Comparison of ENCODE assay signal across 14 cellular contexts in genomic region chr1:93635614-93636543, GRCh38. TPM values are rescaled to one million over a fixed set of nuclear protein-coding genes. Genes with fewer than 3 reads are reported as not detected.
DNase-seq lines count a peak whose midpoint lies in the region; ATAC-seq and TF ChIP-seq lines count a peak whose summit lies in the region.
"Had no signal": no experiment of that assay in that cellular context is flagged by ENCODE, and none has a peak within 500 bp of the region (broad histone marks: within the 10 kb centered on the region; RNA-seq: fewer than 3 reads in every experiment).

No MANE protein-coding gene starts in this region.

- H3K4me2 ChIP-seq in neural progenitor cell = peak overlapping the region; percentile 78

- H3K36me3 ChIP-seq in right atrium auricular region (no peaks in the 10 kb centered on the region), neural progenitor cell (no peaks in the 10 kb centered on the region)
- H3K36me3 ChIP-seq: transverse colon had no signal

- H3K27me3 Mint-ChIP-seq in neural progenitor cell (ENCODE audit: insufficient read depth, low read depth) = peaks cover 7% of the 10 kb centered on the region
- H3K27me3 Mint-ChIP-seq: B cell; natural killer cell treated with Interleukin-12 subunit alpha and Interleukin-12 subunit beta and Interleukin-15 and Interleukin-18, amount 100 ng/mL, for 72 hours had no signal

- H3K9me3 ChIP-seq in right atrium auricular region = no peaks in the 10 kb centered on the region
- H3K9me3 ChIP-seq in neural progenitor cell (ENCODE audit: low read depth) = no peaks in the 10 kb centered on the region
- H3K9me3 ChIP-seq: transverse colon had no signal

- no peak for TF ChIP-seq CTCF in right atrium auricular region (IDR thresholded peaks at IDR 0.05)
- TF ChIP-seq CTCF in neural progenitor cell (IDR thresholded peaks at IDR 0.05) = no peak

- H3K9ac ChIP-seq in neural progenitor cell = peak overlapping the region; percentile 49

- H3K4me3 ChIP-seq in right atrium auricular region (no peak overlapping the region), neural progenitor cell (peak overlapping the region; percentile 38)
- H3K4me3 ChIP-seq: transverse colon had no signal

- H2AFZ ChIP-seq in neural progenitor cell (replicated peaks) = no peak overlapping the region

- H3K36me3 Mint-ChIP-seq in neural progenitor cell = peaks cover 35% of the 10 kb centered on the region
- H3K36me3 Mint-ChIP-seq: natural killer cell treated with Interleukin-12 subunit alpha and Interleukin-12 subunit beta and Interleukin-15 and Interleukin-18, amount 100 ng/mL, for 72 hours had no signal

- H3K79me2 ChIP-seq in neural progenitor cell (ENCODE audit: low read depth) = no peaks in the 10 kb centered on the region

- ATAC-seq in HG03469 (IDR thresholded peaks at IDR 0.05; ENCODE audit: unreplicated experiment) (no peak), GM21528 (IDR thresholded peaks at IDR 0.05; ENCODE audit: low FRiP score, unreplicated experiment) (no peak)
- ATAC-seq: natural killer cell treated with Interleukin-12 subunit alpha and Interleukin-12 subunit beta and Interleukin-15 and Interleukin-18, amount 100 ng/mL, for 72 hours had no signal

- H3K4me1 Mint-ChIP-seq in neural progenitor cell = peaks cover 43% of the 10 kb centered on the region

- H3F3A ChIP-seq in neural progenitor cell (ENCODE audit: low read depth) = peaks cover 42% of the 10 kb centered on the region

- DNase-seq in ELF-1 (ENCODE audit: low read depth, low spot score) (peak; percentile 89), right atrium auricular region (ENCODE audit: low spot score) (peak; percentile 58), neural progenitor cell (ENCODE audit: low spot score) (peak; percentile 97), NCI-H1092 (lab: John Stamatoyannopoulos, UW) (no peak), OCI-M1 (lab: John Stamatoyannopoulos, UW) (no peak)
- DNase-seq: activated CD8-positive, alpha-beta memory T cell treated with anti-CD3 and anti-CD28 coated beads, Interleukin-2, amount 50 U/mL, for 4 hours; NCI-H1048; stimulated activated CD4-positive, alpha-beta T cell treated with anti-CD3 and anti-CD28 coated beads, Interleukin-4, amount 100 ng/mL, for 24 hours; transverse colon had no signal

- H3K9me3 Mint-ChIP-seq in neural progenitor cell = peaks cover 12% of the 10 kb centered on the region
- H3K9me3 Mint-ChIP-seq: natural killer cell treated with Interleukin-12 subunit alpha and Interleukin-12 subunit beta and Interleukin-15 and Interleukin-18, amount 100 ng/mL, for 72 hours had no signal

- H4K20me1 ChIP-seq in neural progenitor cell (ENCODE audit: low read depth) = peaks cover 16% of the 10 kb centered on the region

- H3K4me1 ChIP-seq in right atrium auricular region (peaks cover 0 to 12% of the 10 kb centered on the region in 2 donors), neural progenitor cell (peaks cover 32% of the 10 kb centered on the region)
- H3K4me1 ChIP-seq: transverse colon had no signal

- peak overlapping the region; percentile 59 for H3K4me3 Mint-ChIP-seq in neural progenitor cell
- H3K4me3 Mint-ChIP-seq: B cell; natural killer cell treated with Interleukin-12 subunit alpha and Interleukin-12 subunit beta and Interleukin-15 and Interleukin-18, amount 100 ng/mL, for 72 hours had no signal

- peak overlapping the region; percentile 97 for H3K27ac Mint-ChIP-seq in neural progenitor cell
- H3K27ac Mint-ChIP-seq: natural killer cell treated with Interleukin-12 subunit alpha and Interleukin-12 subunit beta and Interleukin-15 and Interleukin-18, amount 100 ng/mL, for 72 hours had no signal

- H3K27ac ChIP-seq in angular gyrus (ENCODE audit: low read depth, low read length) (peak overlapping the region; percentile 60), right atrium auricular region (peak overlapping the region in 1 of 2 donors; percentile 12), neural progenitor cell (peak overlapping the region; percentile 100)

- no peaks in the 10 kb centered on the region for H3K27me3 ChIP-seq in right atrium auricular region
- H3K27me3 ChIP-seq in neural progenitor cell = no peaks in the 10 kb centered on the region
- H3K27me3 ChIP-seq: transverse colon had no signal

RNA-seq across cellular contexts. Expression of gene BCAR3, which starts 45.8 kb away (rescaled TPM):
- total RNA-seq in right atrium auricular region = 10 to 100 TPM; 12.7 to 19.3 TPM
- total RNA-seq in neural progenitor cell (ENCODE audit: low replicate concordance) = 11.7 and 12.4 TPM in 2 replicates

Comparison
In these comparisons a context has a peak if more than half of its experiments do, and no peak if none do; other contexts are left out.
1. DNase-seq: peak in ELF-1 (single experiment), right atrium auricular region (single experiment) and neural progenitor cell (single experiment); none in NCI-H1092 (single experiment) and OCI-M1 (single experiment).